ENCODE assay signal across 2 cellular contexts in the genomic region with DNA sequence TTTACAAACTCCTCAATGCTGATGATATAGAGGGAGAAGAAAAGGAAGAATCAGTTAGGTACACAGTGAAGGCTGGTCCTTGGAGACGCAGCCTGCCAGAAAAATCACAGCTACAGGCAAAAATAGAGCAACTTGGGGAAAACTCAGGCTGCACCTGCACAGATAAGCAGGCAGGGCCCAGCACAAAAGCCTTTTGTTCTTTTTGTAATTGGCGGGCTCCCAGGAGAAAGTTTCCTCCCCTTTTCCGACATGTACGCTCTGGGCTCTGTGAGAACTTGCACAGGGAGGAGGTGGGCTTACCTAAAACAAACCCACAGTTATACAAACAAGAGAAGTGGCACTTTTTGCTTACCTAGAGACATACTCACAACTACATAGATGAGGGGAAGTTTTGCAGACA.
TF ChIP-seq lines count a peak whose summit lies in the region.

No MANE protein-coding gene starts in this region.

TF ChIP-seq in HepG2, 621 proteins besides CTCF, POLR2A, EP300 and RAD21:
- TF ChIP-seq FOXA3 (CRISPR knock-in tag; IDR thresholded peaks at IDR 0.05) (no peak), MAZ (IDR thresholded peaks at IDR 0.05; ENCODE audit: borderline replicate concordance, low read depth, low read length) (no peak), MAZ (CRISPR knock-in tag; IDR thresholded peaks at IDR 0.05; ENCODE audit: low read depth) (no peak), KAT8 (CRISPR knock-in tag; IDR thresholded peaks at IDR 0.05) (no peak), ZBTB7B (CRISPR knock-in tag; IDR thresholded peaks at IDR 0.05) (no peak), REXO4 (CRISPR knock-in tag; IDR thresholded peaks at IDR 0.05; ENCODE audit: borderline replicate concordance) (no peak), ZKSCAN1 (IDR thresholded peaks at IDR 0.05; ENCODE audit: low read length) (no peak), SRF (IDR thresholded peaks at IDR 0.05; ENCODE audit: low read depth, low read length) (no peak), ZNF331 (CRISPR knock-in tag; IDR thresholded peaks at IDR 0.05) (no peak), ZFP1 (CRISPR knock-in tag; IDR thresholded peaks at IDR 0.05) (no peak), TGIF2 (CRISPR knock-in tag; IDR thresholded peaks at IDR 0.05) (no peak), RELA (CRISPR knock-in tag; IDR thresholded peaks at IDR 0.05) (no peak), PTBP1 (IDR thresholded peaks at IDR 0.05; ENCODE audit: low read depth, low read length, poor library complexity, severe bottlenecking) (no peak), NCOR1 (IDR thresholded peaks at IDR 0.05; ENCODE audit: borderline replicate concordance, low read length) (no peak), SRSF1 (optimal IDR thresholded peaks at IDR 0.05; ENCODE audit: low read depth, low read length) (no peak), ZFP82 (CRISPR knock-in tag; IDR thresholded peaks at IDR 0.05; ENCODE audit: borderline replicate concordance) (no peak), SRSF4 (IDR thresholded peaks at IDR 0.05; ENCODE audit: low read depth, low read length, poor library complexity, severe bottlenecking) (no peak), HNRNPH1 (optimal IDR thresholded peaks at IDR 0.05; ENCODE audit: low read depth, low read length) (no peak)
- TF ChIP-seq, protein P1, sequence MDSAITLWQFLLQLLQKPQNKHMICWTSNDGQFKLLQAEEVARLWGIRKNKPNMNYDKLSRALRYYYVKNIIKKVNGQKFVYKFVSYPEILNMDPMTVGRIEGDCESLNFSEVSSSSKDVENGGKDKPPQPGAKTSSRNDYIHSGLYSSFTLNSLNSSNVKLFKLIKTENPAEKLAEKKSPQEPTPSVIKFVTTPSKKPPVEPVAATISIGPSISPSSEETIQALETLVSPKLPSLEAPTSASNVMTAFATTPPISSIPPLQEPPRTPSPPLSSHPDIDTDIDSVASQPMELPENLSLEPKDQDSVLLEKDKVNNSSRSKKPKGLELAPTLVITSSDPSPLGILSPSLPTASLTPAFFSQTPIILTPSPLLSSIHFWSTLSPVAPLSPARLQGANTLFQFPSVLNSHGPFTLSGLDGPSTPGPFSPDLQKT (CRISPR knock-in tag; IDR thresholded peaks at IDR 0.05; ENCODE audit: borderline replicate concordance), result no peak
- TF ChIP-seq, protein P2, sequence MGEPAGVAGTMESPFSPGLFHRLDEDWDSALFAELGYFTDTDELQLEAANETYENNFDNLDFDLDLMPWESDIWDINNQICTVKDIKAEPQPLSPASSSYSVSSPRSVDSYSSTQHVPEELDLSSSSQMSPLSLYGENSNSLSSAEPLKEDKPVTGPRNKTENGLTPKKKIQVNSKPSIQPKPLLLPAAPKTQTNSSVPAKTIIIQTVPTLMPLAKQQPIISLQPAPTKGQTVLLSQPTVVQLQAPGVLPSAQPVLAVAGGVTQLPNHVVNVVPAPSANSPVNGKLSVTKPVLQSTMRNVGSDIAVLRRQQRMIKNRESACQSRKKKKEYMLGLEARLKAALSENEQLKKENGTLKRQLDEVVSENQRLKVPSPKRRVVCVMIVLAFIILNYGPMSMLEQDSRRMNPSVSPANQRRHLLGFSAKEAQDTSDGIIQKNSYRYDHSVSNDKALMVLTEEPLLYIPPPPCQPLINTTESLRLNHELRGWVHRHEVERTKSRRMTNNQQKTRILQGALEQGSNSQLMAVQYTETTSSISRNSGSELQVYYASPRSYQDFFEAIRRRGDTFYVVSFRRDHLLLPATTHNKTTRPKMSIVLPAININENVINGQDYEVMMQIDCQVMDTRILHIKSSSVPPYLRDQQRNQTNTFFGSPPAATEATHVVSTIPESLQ (CRISPR knock-in tag; conservative IDR thresholded peaks at IDR 0.05), result no peak
- TF ChIP-seq, protein P3, sequence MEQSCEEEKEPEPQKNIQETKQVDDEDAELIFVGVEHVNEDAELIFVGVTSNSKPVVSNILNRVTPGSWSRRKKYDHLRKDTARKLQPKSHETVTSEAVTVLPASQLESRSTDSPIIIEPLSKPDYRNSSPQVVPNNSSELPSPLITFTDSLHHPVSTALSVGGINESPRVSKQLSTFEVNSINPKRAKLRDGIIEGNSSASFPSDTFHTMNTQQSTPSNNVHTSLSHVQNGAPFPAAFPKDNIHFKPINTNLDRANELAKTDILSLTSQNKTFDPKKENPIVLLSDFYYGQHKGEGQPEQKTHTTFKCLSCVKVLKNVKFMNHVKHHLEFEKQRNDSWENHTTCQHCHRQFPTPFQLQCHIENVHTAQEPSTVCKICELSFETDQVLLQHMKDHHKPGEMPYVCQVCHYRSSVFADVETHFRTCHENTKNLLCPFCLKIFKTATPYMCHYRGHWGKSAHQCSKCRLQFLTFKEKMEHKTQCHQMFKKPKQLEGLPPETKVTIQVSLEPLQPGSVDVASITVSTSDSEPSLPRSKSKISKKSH (CRISPR knock-in tag; IDR thresholded peaks at IDR 0.05; ENCODE audit: borderline replicate concordance), result no peak

TF ChIP-seq in H1, 55 proteins besides CTCF, POLR2A, EP300 and RAD21:
- no peak for TF ChIP-seq FOSL1 (IDR thresholded peaks at IDR 0.05; ENCODE audit: insufficient read depth, low read depth, low read length)
- TF ChIP-seq RBBP5 (IDR thresholded peaks at IDR 0.05; ENCODE audit: borderline replicate concordance, low read depth, low read length), result no peak
- no peak for TF ChIP-seq RXRA (IDR thresholded peaks at IDR 0.05; ENCODE audit: insufficient read depth, low read depth, low read length)
- no peak for TF ChIP-seq RNF2 (IDR thresholded peaks at IDR 0.05; ENCODE audit: borderline replicate concordance, low read depth, low read length, missing control alignments, poor library complexity, severe bottlenecking)
- no peak for TF ChIP-seq EGR1 (IDR thresholded peaks at IDR 0.05; ENCODE audit: borderline replicate concordance, low read depth, low read length)
- TF ChIP-seq, protein P4, sequence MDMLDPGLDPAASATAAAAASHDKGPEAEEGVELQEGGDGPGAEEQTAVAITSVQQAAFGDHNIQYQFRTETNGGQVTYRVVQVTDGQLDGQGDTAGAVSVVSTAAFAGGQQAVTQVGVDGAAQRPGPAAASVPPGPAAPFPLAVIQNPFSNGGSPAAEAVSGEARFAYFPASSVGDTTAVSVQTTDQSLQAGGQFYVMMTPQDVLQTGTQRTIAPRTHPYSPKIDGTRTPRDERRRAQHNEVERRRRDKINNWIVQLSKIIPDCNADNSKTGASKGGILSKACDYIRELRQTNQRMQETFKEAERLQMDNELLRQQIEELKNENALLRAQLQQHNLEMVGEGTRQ (IDR thresholded peaks at IDR 0.05; ENCODE audit: low read length), result no peak
- TF ChIP-seq, protein P5, sequence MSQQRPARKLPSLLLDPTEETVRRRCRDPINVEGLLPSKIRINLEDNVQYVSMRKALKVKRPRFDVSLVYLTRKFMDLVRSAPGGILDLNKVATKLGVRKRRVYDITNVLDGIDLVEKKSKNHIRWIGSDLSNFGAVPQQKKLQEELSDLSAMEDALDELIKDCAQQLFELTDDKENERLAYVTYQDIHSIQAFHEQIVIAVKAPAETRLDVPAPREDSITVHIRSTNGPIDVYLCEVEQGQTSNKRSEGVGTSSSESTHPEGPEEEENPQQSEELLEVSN (IDR thresholded peaks at IDR 0.05), result no peak
- no peak for TF ChIP-seq CBX8 (IDR thresholded peaks at IDR 0.05; ENCODE audit: borderline replicate concordance, low read depth, low read length)
- no peak for TF ChIP-seq HDAC6 (IDR thresholded peaks at IDR 0.05; ENCODE audit: low read depth, low read length)
- TF ChIP-seq SIX5 (IDR thresholded peaks at IDR 0.05; ENCODE audit: low read depth, low read length), result no peak
- TF ChIP-seq SP2 (IDR thresholded peaks at IDR 0.05; ENCODE audit: low read length), result no peak
- TF ChIP-seq NANOG (IDR thresholded peaks at IDR 0.05; ENCODE audit: insufficient read depth, low read depth, low read length, poor library complexity, severe bottlenecking), result no peak
- TF ChIP-seq POLR2AphosphoS5 (IDR thresholded peaks at IDR 0.05; ENCODE audit: low read depth, low read length), result no peak
- TF ChIP-seq CHD2 (IDR thresholded peaks at IDR 0.05; ENCODE audit: low read length), result no peak
- no peak for TF ChIP-seq SP4 (IDR thresholded peaks at IDR 0.05; ENCODE audit: low read length)
- TF ChIP-seq SAP30 (IDR thresholded peaks at IDR 0.05; ENCODE audit: insufficient read depth, insufficient replicate concordance, low read length), result no peak
- no peak for TF ChIP-seq BRCA1 (IDR thresholded peaks at IDR 0.05; ENCODE audit: low read depth, low read length)
- TF ChIP-seq SIN3A (conservative IDR thresholded peaks at IDR 0.05 in 1 of 2, IDR thresholded peaks at IDR 0.05 in 1 of 2; ENCODE audit: low read depth in 1 of 2, low read length in 2 of 2), result no peak
- TF ChIP-seq KDM5A (IDR thresholded peaks at IDR 0.05; ENCODE audit: low read length), result no peak
